In the genomic region with DNA sequence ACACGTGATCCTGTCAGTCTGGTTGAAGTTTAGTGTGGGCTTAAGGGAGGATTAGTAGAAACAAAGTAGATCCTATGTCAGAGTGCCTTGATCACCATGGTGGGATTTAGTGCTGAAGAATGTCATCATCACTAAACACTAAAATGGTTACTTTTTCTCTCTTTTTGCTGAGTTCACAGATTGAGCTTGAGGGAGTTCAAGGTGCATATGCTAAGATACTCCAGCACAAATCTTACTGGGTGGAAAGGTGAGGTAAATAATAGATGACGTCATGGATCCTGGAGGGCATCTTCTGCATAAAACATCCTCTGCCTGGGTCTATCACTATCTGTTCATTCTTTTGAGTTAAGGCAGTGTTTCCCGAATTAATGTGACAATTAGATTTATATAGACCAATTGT, we compare ENCODE assay signal across 32 cellular contexts. TPM values are rescaled to one million over a fixed set of nuclear protein-coding genes. Genes with fewer than 3 reads are reported as not detected.
"Had no signal": no experiment of that assay in that cellular context is flagged by ENCODE, and none has a peak within 500 bp of the region (broad histone marks: within the 10 kb centered on the region; RNA-seq: fewer than 3 reads in every experiment).

No MANE protein-coding gene starts in this region.

- ATAC-seq: activated CD4-positive, alpha-beta T cell treated with anti-CD3 and anti-CD28 coated beads for 36 hours; activated CD8-positive, alpha-beta memory T cell treated with anti-CD3 and anti-CD28 coated beads, Interleukin-2, amount 10 ng/mL, durations not matched to agents 7 days and 5 days; activated CD8-positive, alpha-beta T cell treated with anti-CD3 and anti-CD28 coated beads, Interleukin-2, amount 10 ng/mL, durations not matched to agents 7 days and 5 days; activated naive CD8-positive, alpha-beta T cell treated with anti-CD3 and anti-CD28 coated beads, Interleukin-2, amount 50 U/mL, for 24 hours; body of pancreas; effector memory CD8-positive, alpha-beta T cell; foreskin keratinocyte; gastrocnemius medialis; heart left ventricle had no signal

- H3K36me3 ChIP-seq: adrenal gland, esophagus muscularis mucosa, gastrocnemius medialis, heart left ventricle had no signal

- FAIRE-seq: colon had no signal

- H3K27me3 ChIP-seq: adrenal gland, body of pancreas had no signal

- DNase-seq: activated CD4-positive, alpha-beta memory T cell treated with anti-CD3 and anti-CD28 coated beads for 36 hours; activated CD4-positive, alpha-beta T cell treated with anti-CD3 and anti-CD28 coated beads for 36 hours; activated CD4-positive, alpha-beta T cell treated with anti-CD3 and anti-CD28 coated beads, Interleukin-2, amount 10 ng/mL, durations not matched to agents 24 days and 14 days; activated CD4-positive, CD25-positive, alpha-beta regulatory T cell; activated CD4-positive, CD25-positive, alpha-beta regulatory T cell treated with anti-CD3 and anti-CD28 coated beads, Interleukin-2, amount 50 U/mL, for 72 hours; activated CD8-positive, alpha-beta memory T cell treated with anti-CD3 and anti-CD28 coated beads, Interleukin-2, amount 10 ng/mL, durations not matched to agents 7 days and 5 days; activated CD8-positive, alpha-beta memory T cell treated with anti-CD3 and anti-CD28 coated beads, Interleukin-2, amount 50 U/mL, for 4 hours; activated CD8-positive, alpha-beta T cell treated with anti-CD3 and anti-CD28 coated beads, Interleukin-2, amount 10 ng/mL, durations not matched to agents 7 days and 5 days; activated effector memory CD4-positive, alpha-beta T cell treated with anti-CD3 and anti-CD28 coated beads, Interleukin-2, amount 50 U/mL, for 16 hours; activated naive CD4-positive, alpha-beta T cell treated with anti-CD3 and anti-CD28 coated beads for 36 hours; activated naive CD8-positive, alpha-beta T cell treated with anti-CD3 and anti-CD28 coated beads for 36 hours; activated naive CD8-positive, alpha-beta T cell treated with anti-CD3 and anti-CD28 coated beads, Interleukin-2, amount 50 U/mL, for 24 hours; activated T-cell treated with anti-CD3 and anti-CD28 coated beads, Interleukin-2, amount 50 U/mL, for 1 hour; activated T-cell treated with anti-CD3 and anti-CD28 coated beads, Interleukin-2, amount 50 U/mL, for 48 hours; adrenal gland; amygdala; aorta; body of pancreas; caudate nucleus; cortex of kidney; dermis blood vessel endothelial cell; effector CD4-positive, alpha-beta T cell; effector memory CD8-positive, alpha-beta T cell; erythroblast; foreskin keratinocyte; gastrocnemius medialis; glutamatergic neuron; heart left ventricle; T1000; WERI-Rb-1 had no signal

- H3K27ac ChIP-seq: adrenal gland, body of pancreas, esophagus muscularis mucosa, foreskin keratinocyte, gastrocnemius medialis, heart left ventricle, WERI-Rb-1 had no signal

- H3K9me3 ChIP-seq: body of pancreas, esophagus muscularis mucosa, gastrocnemius medialis, heart left ventricle had no signal

- H3K4me1 ChIP-seq: adrenal gland, body of pancreas, esophagus muscularis mucosa, foreskin keratinocyte, gastrocnemius medialis, heart left ventricle had no signal

- H3K4me3 ChIP-seq: adrenal gland, body of pancreas, esophagus muscularis mucosa, gastrocnemius medialis, heart left ventricle had no signal

RNA-seq across cellular contexts. Expression of gene GALNT8, which starts 4.9 kb away (rescaled TPM):
- total RNA-seq: foreskin keratinocyte had no signal
- polyA plus RNA-seq: foreskin keratinocyte had no signal
